ENCODE assay signal across 8 cellular contexts in genomic region chr19:18419699-18420460, GRCh38. TPM values are rescaled to one million over a fixed set of nuclear protein-coding genes. Genes with fewer than 3 reads are reported as not detected.
DNase-seq lines count a peak whose midpoint lies in the region; ATAC-seq and TF ChIP-seq lines count a peak whose summit lies in the region.

No MANE protein-coding gene starts in this region.

- DNase-seq in GM06990 (ENCODE audit: extremely low read depth, insufficient read length): peak; percentile 73
- DNase-seq in activated CD4-positive, alpha-beta T cell treated with anti-CD3 and anti-CD28 coated beads, Interleukin-2, amount 10 ng/mL, durations not matched to agents 24 days and 14 days: peak; percentile 86
- peak; percentile 75 to 77 for DNase-seq in erythroblast (lab: John Stamatoyannopoulos, UW)
- DNase-seq in ovary: peak; percentile 48 to 71 (median 65)
- DNase-seq in DMS153 treated with DMSO at 0.1 percent for 48 hours (lab: John Stamatoyannopoulos, UW; ENCODE audit: unreplicated experiment): no peak
- no peak for DNase-seq in NCI-H128 (lab: John Stamatoyannopoulos, UW; ENCODE audit: unreplicated experiment)
- no peak for DNase-seq in NCI-H2107 treated with DMSO at 0.1 percent for 48 hours (lab: John Stamatoyannopoulos, UW; ENCODE audit: unreplicated experiment)

- H3K27ac Mint-ChIP-seq in activated CD4-positive, alpha-beta T cell treated with anti-CD3 and anti-CD28 coated beads, Interleukin-2, amount 10 ng/mL, durations not matched to agents 24 days and 14 days: peak overlapping the region; percentile 86

- peak overlapping the region; percentile 76 for H3K4me3 ChIP-seq in GM06990 (replicated peaks; ENCODE audit: low read depth, low read length)
- H3K4me3 ChIP-seq in ovary: peak overlapping the region; percentile 51

- peak overlapping the region; percentile 99 for H3K4me3 Mint-ChIP-seq in activated CD4-positive, alpha-beta T cell treated with anti-CD3 and anti-CD28 coated beads, Interleukin-2, amount 10 ng/mL, durations not matched to agents 24 days and 14 days

- peak; percentile 16 for ATAC-seq in HG03442 (IDR thresholded peaks at IDR 0.05; ENCODE audit: unreplicated experiment)

- TF ChIP-seq CTCF in GM06990 (IDR thresholded peaks at IDR 0.05; ENCODE audit: insufficient read depth, low read length, poor library complexity, severe bottlenecking): no peak
- TF ChIP-seq CTCF in ovary (IDR thresholded peaks at IDR 0.05): peak in 1 of 3 donors; percentile 12

- peaks cover 17% of the 10 kb centered on the region for H3K4me1 ChIP-seq in ovary (ENCODE audit: insufficient read depth)

- no peak for TF ChIP-seq POLR2A in erythroblast (IDR thresholded peaks at IDR 0.05; ENCODE audit: low read length)
- TF ChIP-seq POLR2A in ovary (IDR thresholded peaks at IDR 0.05): no peak

- H3K36me3 Mint-ChIP-seq in activated CD4-positive, alpha-beta T cell treated with anti-CD3 and anti-CD28 coated beads, Interleukin-2, amount 10 ng/mL, durations not matched to agents 24 days and 14 days (ENCODE audit: low read depth): peaks cover 9% of the 10 kb centered on the region

- 1 to 2% (median 1%) methylated on average over 47 to 97 of the region's 97 CpGs for WGBS in ovary, 3 donors

- H3K9me3 Mint-ChIP-seq in activated CD4-positive, alpha-beta T cell treated with anti-CD3 and anti-CD28 coated beads, Interleukin-2, amount 10 ng/mL, durations not matched to agents 24 days and 14 days: no peaks in the 10 kb centered on the region

- intact Hi-C loops in activated CD4-positive, alpha-beta T cell treated with anti-CD3 and anti-CD28 coated beads, Interleukin-2, amount 10 ng/mL, durations not matched to agents 24 days and 14 days (cut with micrococcal nuclease): loop anchor here (1.0 to 5.0 kb wide), 3 partner anchors 9 to 218 kb away; partner anchors contain the start of gene RAB3A
- intact Hi-C loops in ovary (cut with DNase I): loop anchor here (5.0 to 10.0 kb wide), 5 partner anchors 143 to 415 kb away; partner anchors contain the start of genes IQCN (in 2 of the 4), ARRDC2 (in 1 of the 4), MPV17L2 (in 1 of the 4) and RAB3A (in 1 of the 4)

- peak overlapping the region; percentile 62 to 77 for H3K27ac ChIP-seq in ovary

- no peaks in the 10 kb centered on the region for H3K27me3 ChIP-seq in GM06990 (replicated peaks; ENCODE audit: control insufficient read depth, insufficient read depth, low read length)
- H3K27me3 ChIP-seq in ovary: no peaks in the 10 kb centered on the region

- H3K36me3 ChIP-seq in GM06990 (ENCODE audit: control insufficient read depth, insufficient read depth, low read length) (no peaks in the 10 kb centered on the region), ovary (no peaks in the 10 kb centered on the region)

- peaks cover 70% of the 10 kb centered on the region for H3K4me1 Mint-ChIP-seq in activated CD4-positive, alpha-beta T cell treated with anti-CD3 and anti-CD28 coated beads, Interleukin-2, amount 10 ng/mL, durations not matched to agents 24 days and 14 days

- no peaks in the 10 kb centered on the region for H3K9me3 ChIP-seq in ovary

- TF ChIP-seq EP300 in ovary (IDR thresholded peaks at IDR 0.05): no peak

- H3K27me3 Mint-ChIP-seq in activated CD4-positive, alpha-beta T cell treated with anti-CD3 and anti-CD28 coated beads, Interleukin-2, amount 10 ng/mL, durations not matched to agents 24 days and 14 days: no peaks in the 10 kb centered on the region

RNA-seq across cellular contexts. Expression of gene SSBP4, which starts 0.7 kb away (rescaled TPM):
- 154 TPM in 2 replicates for total RNA-seq in activated CD4-positive, alpha-beta T cell treated with anti-CD3 and anti-CD28 coated beads, Interleukin-2, amount 10 ng/mL, durations not matched to agents 24 days and 14 days
- total RNA-seq in ovary: 100 to 1,000 TPM in 2 of 7 donors, 10 to 100 TPM in 5; 58.9 to 124 (median 88.3) TPM
- 10 to 100 TPM in 1 of 2 donors, 1 to 10 TPM in 1; 4.6 to 90.3 TPM for polyA plus RNA-seq in ovary

RNA-seq across cellular contexts. Expression of gene ISYNA1, which starts 18.1 kb away (rescaled TPM):
- 9.9 and 10.9 TPM in 2 replicates for total RNA-seq in activated CD4-positive, alpha-beta T cell treated with anti-CD3 and anti-CD28 coated beads, Interleukin-2, amount 10 ng/mL, durations not matched to agents 24 days and 14 days
- total RNA-seq in ovary: 100 to 1,000 TPM in 6 of 7 donors, 10 to 100 TPM in 1; 45.2 to 345 (median 217) TPM
- polyA plus RNA-seq in ovary: 100 to 1,000 TPM in 1 of 2 donors, 1 to 10 TPM in 1; 9.6 to 144 TPM

RNA-seq across cellular contexts. Expression of gene LRRC25, which starts 22.5 kb away (rescaled TPM):
- total RNA-seq in activated CD4-positive, alpha-beta T cell treated with anti-CD3 and anti-CD28 coated beads, Interleukin-2, amount 10 ng/mL, durations not matched to agents 24 days and 14 days: not detected in 2 replicates
- 1 to 10 TPM; 1.8 to 9.2 (median 2.4) TPM for total RNA-seq in ovary
- polyA plus RNA-seq in ovary: 1 to 10 TPM; 1.4 to 3.2 TPM

RNA-seq across cellular contexts. Expression of gene GDF15, which starts 33.9 kb away (rescaled TPM):
- 0.26 TPM in 1 of 2 replicates, not detected in the other for total RNA-seq in activated CD4-positive, alpha-beta T cell treated with anti-CD3 and anti-CD28 coated beads, Interleukin-2, amount 10 ng/mL, durations not matched to agents 24 days and 14 days
- total RNA-seq in ovary: 10 to 100 TPM in 2 of 7 donors, 1 to 10 TPM in 5; 1.5 to 20.9 (median 3.7) TPM
- polyA plus RNA-seq in ovary: 1 to 10 TPM in 1 of 2 donors, under 1 TPM in 1; 0.67 to 2.7 TPM

Comparison
In these comparisons a context has a peak if more than half of its experiments do, and no peak if none do; other contexts are left out.
1. DNase-seq: peak in GM06990 (single experiment), activated CD4-positive, alpha-beta T cell treated with anti-CD3 and anti-CD28 coated beads, Interleukin-2, amount 10 ng/mL, durations not matched to agents 24 days and 14 days (single experiment), erythroblast (2 of 2) and ovary (5 of 5); none in DMS153 treated with DMSO at 0.1 percent for 48 hours (single experiment), NCI-H128 (single experiment) and NCI-H2107 treated with DMSO at 0.1 percent for 48 hours (single experiment).